In genomic region chr22:40680819-40681183, GRCh38 we compare ENCODE assay signal across 1 cellular context.
TF ChIP-seq lines count a peak whose summit lies in the region.

No MANE protein-coding gene starts in this region.

TF ChIP-seq in H1, 55 proteins besides CTCF, POLR2A, EP300 and RAD21:
- TF ChIP-seq, protein P1, sequence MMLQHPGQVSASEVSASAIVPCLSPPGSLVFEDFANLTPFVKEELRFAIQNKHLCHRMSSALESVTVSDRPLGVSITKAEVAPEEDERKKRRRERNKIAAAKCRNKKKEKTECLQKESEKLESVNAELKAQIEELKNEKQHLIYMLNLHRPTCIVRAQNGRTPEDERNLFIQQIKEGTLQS (IDR thresholded peaks at IDR 0.05; ENCODE audit: insufficient read depth, low read depth, low read length) = no peak
- TF ChIP-seq NANOG (IDR thresholded peaks at IDR 0.05; ENCODE audit: insufficient read depth, low read depth, low read length, poor library complexity, severe bottlenecking) = no peak
- no peak for TF ChIP-seq SIN3A (conservative IDR thresholded peaks at IDR 0.05 in 1 of 2, IDR thresholded peaks at IDR 0.05 in 1 of 2; ENCODE audit: low read depth in 1 of 2, low read length in 2 of 2)
- TF ChIP-seq NRF1 (IDR thresholded peaks at IDR 0.05; ENCODE audit: low read depth, low read length) = no peak
- TF ChIP-seq KDM1A (IDR thresholded peaks at IDR 0.05; ENCODE audit: borderline replicate concordance, low read length) = no peak
- no peak for TF ChIP-seq SUZ12 (IDR thresholded peaks at IDR 0.05; ENCODE audit: low read length)
- no peak for TF ChIP-seq E2F6 (IDR thresholded peaks at IDR 0.05)
- TF ChIP-seq KDM4A (IDR thresholded peaks at IDR 0.05; ENCODE audit: low read depth, low read length, severe bottlenecking) = no peak
- TF ChIP-seq RBBP5 (IDR thresholded peaks at IDR 0.05; ENCODE audit: borderline replicate concordance, low read depth, low read length) = no peak
